ENCODE assay signal across 11 cellular contexts in the genomic region with DNA sequence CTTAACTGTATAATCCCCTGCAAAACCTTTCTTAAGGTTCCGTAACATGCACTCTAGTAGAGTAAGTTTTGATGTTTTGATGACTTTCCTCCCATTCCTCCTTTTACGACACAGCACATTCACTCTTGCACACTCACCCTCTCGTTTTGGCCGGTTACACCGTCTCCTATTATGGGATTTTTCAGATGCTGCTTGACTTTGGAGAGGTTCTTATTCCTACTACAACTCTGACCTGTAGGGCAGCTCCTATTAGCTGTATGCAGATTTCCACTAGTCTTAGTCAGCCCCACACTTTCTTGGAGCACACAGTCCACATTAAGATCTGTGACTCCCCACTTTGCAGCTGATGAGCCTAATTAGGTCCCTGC.
DNase-seq lines count a peak whose midpoint lies in the region; ATAC-seq, FAIRE-seq and TF ChIP-seq lines count a peak whose summit lies in the region.
"Had no signal": no experiment of that assay in that cellular context is flagged by ENCODE, and none has a peak within 500 bp of the region (broad histone marks: within the 10 kb centered on the region; RNA-seq: fewer than 3 reads in every experiment).

No MANE protein-coding gene starts in this region.

- FAIRE-seq in K562 (lab: Jason Lieb, UNC) (no peak), kidney (lab: Jason Lieb, UNC) (no peak)

- intact Hi-C loops in HCT116 (cut with micrococcal nuclease) = no loop called here
- intact Hi-C loops in K562 (cut with micrococcal nuclease) = no loop called here
- intact Hi-C loops in kidney (cut with DNase I) = no loop called here

- no peaks in the 10 kb centered on the region for H3K9me1 ChIP-seq in K562 (ENCODE audit: control insufficient read depth, insufficient read depth, low read length)

- in situ Hi-C loops in K562 (cut with MboI) = no loop called here

- CTCF ChIA-PET in HCT116 (lab: Charles Lee) (no interaction called here), K562 (lab: Yijun Ruan, JAX; ENCODE audit: low intra/inter-chr PET ratio) (no interaction called here)

- RAD21 ChIA-PET in HCT116 (lab: Charles Lee; ENCODE audit: low non-redundant PET in 1 of 2, low total read pairs in 2 of 2, uncharacterized antibody in 2 of 2, unreplicated experiment in 2 of 2) = interaction anchor here in 1 of 2 experiments (0.7 kb wide), 1 partner anchor 20 kb away, joined by 3 read pairs; no protein-coding TSS in a partner anchor

- no peaks in the 10 kb centered on the region for H3K9me2 ChIP-seq in HCT116 (ENCODE audit: insufficient read depth)

- TF ChIP-seq CTCF in HCT116 (IDR thresholded peaks at IDR 0.05 in 2 of 3, conservative IDR thresholded peaks at IDR 0.05 in 1 of 3; ENCODE audit: borderline replicate concordance in 1 of 3, insufficient read depth in 1 of 3, low read depth in 2 of 3, low read length in 2 of 3) (no peak), K562 (IDR thresholded peaks at IDR 0.05 in 2 of 3, conservative IDR thresholded peaks at IDR 0.05 in 1 of 3; ENCODE audit: insufficient read depth in 2 of 3, low read depth in 1 of 3, low read length in 3 of 3) (no peak), kidney (IDR thresholded peaks at IDR 0.05; ENCODE audit: borderline replicate concordance, extremely low read depth, insufficient read depth) (no peak), thoracic aorta (IDR thresholded peaks at IDR 0.05) (no peak)

- H4K20me1 ChIP-seq in HCT116 (ENCODE audit: insufficient read depth) (no peaks in the 10 kb centered on the region), K562 (replicated peaks; ENCODE audit: control insufficient read depth, insufficient read depth, low read length) (no peaks in the 10 kb centered on the region)

- peak overlapping the region in 1 of 2 experiments; percentile 27 for H3K4me3 ChIP-seq in HCT116 (replicated peaks in 1 of 2; ENCODE audit: low read depth in 1 of 2, low read length in 2 of 2)
- peak overlapping the region; percentile 0; the same call in 1 of the 2 replicates for H3K4me3 ChIP-seq in K562
- peak overlapping the region; percentile 58 to 63 for H3K4me3 ChIP-seq in kidney (ENCODE audit: low read length in 2 of 2)
- peak overlapping the region; percentile 71 for H3K4me3 ChIP-seq in thoracic aorta

- H3K9ac ChIP-seq in HCT116 (ENCODE audit: low read length) (no peak overlapping the region), K562 (ENCODE audit: insufficient read depth in 1 of 2, low read depth in 2 of 2, low read length in 2 of 2) (no peak overlapping the region; a peak in 1 of 4 replicates), kidney (ENCODE audit: low read length in 2 of 2) (peak overlapping the region in 1 of 2 donors; percentile 44)

- ATAC-seq in HCT116 (peak; percentile 43), K562 (peak; percentile 59), thoracic aorta (ENCODE audit: insufficient number of reproducible peaks, low FRiP score, low read depth) (peak; percentile 71), HG03175 (IDR thresholded peaks at IDR 0.05; ENCODE audit: unreplicated experiment) (no peak)

- H2AFZ ChIP-seq in HCT116 (ENCODE audit: low read depth, low read length, poor library complexity, severe bottlenecking) (no peak overlapping the region), K562 (ENCODE audit: low read depth, low read length) (peak overlapping the region; percentile 64; the same call in 1 of the 2 replicates)

- BruUV-seq in HCT116 (replicated peaks; lab: Mats Ljungman, UMichigan) (no TSS peak), K562 (replicated peaks; lab: Mats Ljungman, UMichigan) (no TSS peak)

- WGBS in K562 (ENCODE audit: insufficient coverage, low coverage, missing lambda C conversion rate) = 1% methylated on average over 5 of the region's 5 CpGs

- no peak for TF ChIP-seq EP300 in K562 (IDR thresholded peaks at IDR 0.05; ENCODE audit: low read length)

- H3K9me3 ChIP-seq in HCT116 (ENCODE audit: control insufficient read depth in 1 of 2, insufficient read depth in 1 of 2, low read depth in 1 of 2, low read length in 2 of 2) = no peaks in the 10 kb centered on the region
- H3K9me3 ChIP-seq in K562 (replicated peaks; ENCODE audit: control insufficient read depth, insufficient read depth, low read depth, low read length) = no peaks in the 10 kb centered on the region
- no peaks in the 10 kb centered on the region for H3K9me3 ChIP-seq in kidney (ENCODE audit: control insufficient read depth in 1 of 2, low read length in 2 of 2)
- H3K9me3 ChIP-seq in thoracic aorta = no peaks in the 10 kb centered on the region

- H3K4me2 ChIP-seq in HCT116 (ENCODE audit: low read length) (peak overlapping the region; percentile 58), K562 (ENCODE audit: insufficient read depth, low read length) (peak overlapping the region; percentile 58)

- H3K27ac ChIP-seq in HCT116 (ENCODE audit: low read depth, low read length) (no peak overlapping the region), K562 (ENCODE audit: extremely low read depth, low read depth, low read length) (no peak overlapping the region), kidney (ENCODE audit: low read depth in 2 of 2, low read length in 2 of 2) (no peak overlapping the region), thoracic aorta (peak overlapping the region; percentile 67 to 72)

- H3K36me3 ChIP-seq in HCT116 (ENCODE audit: control insufficient read depth in 1 of 2, insufficient read depth in 2 of 2, low read length in 2 of 2) = no peaks in the 10 kb centered on the region
- no peaks in the 10 kb centered on the region for H3K36me3 ChIP-seq in K562 (ENCODE audit: control insufficient read depth, insufficient read depth, low read length)
- no peaks in the 10 kb centered on the region for H3K36me3 ChIP-seq in kidney (ENCODE audit: control insufficient read depth in 1 of 2, insufficient read depth in 2 of 2, low read length in 2 of 2)
- no peaks in the 10 kb centered on the region for H3K36me3 ChIP-seq in thoracic aorta

- H3K4me1 ChIP-seq in HCT116 (ENCODE audit: control insufficient read depth in 1 of 2, insufficient read depth in 2 of 2, low read length in 2 of 2) (peaks cover 0 to 9% of the 10 kb centered on the region in 2 experiments; a peak in 1 of 4 replicates), K562 (replicated peaks in 1 of 2; ENCODE audit: control insufficient read depth in 2 of 2, insufficient read depth in 2 of 2, low read length in 2 of 2) (no peaks in the 10 kb centered on the region), kidney (ENCODE audit: control insufficient read depth in 1 of 2, insufficient read depth in 1 of 2, low read depth in 1 of 2, low read length in 2 of 2) (peaks cover 0 to 4% of the 10 kb centered on the region in 2 donors), thoracic aorta (ENCODE audit: control insufficient read depth in 1 of 2, low read depth in 2 of 2) (peaks cover 7 to 30% of the 10 kb centered on the region in 2 donors)

- H3K79me2 ChIP-seq in HCT116 (ENCODE audit: insufficient read depth, low read length) (no peaks in the 10 kb centered on the region), K562 (ENCODE audit: control insufficient read depth, insufficient read depth, low read length) (no peaks in the 10 kb centered on the region)

- DNase-seq in HCT116 (ENCODE audit: low read depth, low spot score) (no peak), K562 (ENCODE audit: extremely low read depth in 1 of 4, low spot score in 3 of 4) (no peak), kidney (no peak), thoracic aorta (ENCODE audit: low spot score) (no peak), cerebellar cortex (ENCODE audit: low spot score) (no peak), NCI-H146 (lab: John Stamatoyannopoulos, UW) (no peak)
- no peak for DNase-seq in activated CD4-positive, alpha-beta T cell treated with anti-CD3 and anti-CD28 coated beads for 1 hour
- DNase-seq: NCI-H2171; nucleus accumbens; stimulated activated naive CD8-positive, alpha-beta T cell treated with anti-CD3 and anti-CD28 coated beads, Interleukin-15, Interleukin-2, amounts not matched to agents 100 U/mL and 50 U/mL, for 24 hours had no signal

- POLR2A ChIA-PET in HCT116 (lab: Charles Lee) (no interaction called here), K562 (lab: Yijun Ruan, JAX) (interaction anchor here (0.6 kb wide), 1 partner anchor 523 kb away, joined by 3 read pairs; no protein-coding TSS in a partner anchor)

- TF ChIP-seq RAD21 in HCT116 (IDR thresholded peaks at IDR 0.05; ENCODE audit: low read depth) (no peak), K562 (CRISPR knock-in tag; conservative IDR thresholded peaks at IDR 0.05 in 1 of 2, IDR thresholded peaks at IDR 0.05 in 1 of 2) (no peak)

- H3K27me3 ChIP-seq in HCT116 (ENCODE audit: insufficient read depth, low read length) (0 out of 2 replicates have a peak, but pooled peaks cover 4% of the 10 kb centered on the region), K562 (ENCODE audit: control insufficient read depth in 2 of 2, insufficient read depth in 2 of 2, low read length in 2 of 2) (0 out of 5 replicates have a peak, but pooled peaks cover 0 to 4% of the 10 kb centered on the region in 2 experiments), thoracic aorta (replicated peaks; ENCODE audit: insufficient read depth) (no peaks in the 10 kb centered on the region)

- no peak for TF ChIP-seq POLR2A in HCT116 (IDR thresholded peaks at IDR 0.05; ENCODE audit: borderline replicate concordance, extremely low read depth, insufficient read depth, insufficient read length)
- TF ChIP-seq POLR2A in K562 (conservative IDR thresholded peaks at IDR 0.05) = no peak

TF ChIP-seq in HCT116, 20 proteins besides CTCF, POLR2A, EP300 and RAD21 (continues in another document):
- TF ChIP-seq CBX3 (IDR thresholded peaks at IDR 0.05; ENCODE audit: low read depth) = no peak

TF ChIP-seq in K562, 482 proteins besides CTCF, POLR2A, EP300 and RAD21 (continues in another document):
- no peak for TF ChIP-seq HDAC2 (IDR thresholded peaks at IDR 0.05)
- no peak for TF ChIP-seq TFAM (CRISPR knock-in tag; conservative IDR thresholded peaks at IDR 0.05)
- TF ChIP-seq, protein P1, sequence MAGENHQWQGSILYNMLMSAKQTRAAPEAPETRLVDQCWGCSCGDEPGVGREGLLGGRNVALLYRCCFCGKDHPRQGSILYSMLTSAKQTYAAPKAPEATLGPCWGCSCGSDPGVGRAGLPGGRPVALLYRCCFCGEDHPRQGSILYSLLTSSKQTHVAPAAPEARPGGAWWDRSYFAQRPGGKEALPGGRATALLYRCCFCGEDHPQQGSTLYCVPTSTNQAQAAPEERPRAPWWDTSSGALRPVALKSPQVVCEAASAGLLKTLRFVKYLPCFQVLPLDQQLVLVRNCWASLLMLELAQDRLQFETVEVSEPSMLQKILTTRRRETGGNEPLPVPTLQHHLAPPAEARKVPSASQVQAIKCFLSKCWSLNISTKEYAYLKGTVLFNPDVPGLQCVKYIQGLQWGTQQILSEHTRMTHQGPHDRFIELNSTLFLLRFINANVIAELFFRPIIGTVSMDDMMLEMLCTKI (IDR thresholded peaks at IDR 0.05; ENCODE audit: partially characterized antibody) = no peak
- no peak for TF ChIP-seq ZNF431 (CRISPR knock-in tag; IDR thresholded peaks at IDR 0.05)

Comparison
In these comparisons a context has a peak if more than half of its experiments do, and no peak if none do; other contexts are left out.
1. H3K27ac ChIP-seq: peak in thoracic aorta (2 of 2); none in HCT116 (single experiment), K562 (single experiment) and kidney (0 of 2).